Comparison of ENCODE assay signal across 1 cellular context in genomic region chr1:211606914-211607751, GRCh38.
TF ChIP-seq lines count a peak whose summit lies in the region.

No MANE protein-coding gene starts in this region.

TF ChIP-seq in GM12878, 131 proteins besides CTCF, POLR2A, EP300 and RAD21 (continued from another document):
- TF ChIP-seq ZBTB11 (CRISPR knock-in tag; IDR thresholded peaks at IDR 0.05): peak; percentile 58
- TF ChIP-seq MEF2A (IDR thresholded peaks at IDR 0.05; ENCODE audit: insufficient read depth, low read depth, low read length): 0 out of 2 replicates have a peak, but pooled peaks have one; percentile 5
- TF ChIP-seq E2F8 (IDR thresholded peaks at IDR 0.05; ENCODE audit: low read depth, partially characterized antibody): no peak
- no peak for TF ChIP-seq NRF1 (conservative IDR thresholded peaks at IDR 0.05; ENCODE audit: low read depth, low read length)
- TF ChIP-seq BCLAF1 (IDR thresholded peaks at IDR 0.05): no peak
- TF ChIP-seq TCF12 (IDR thresholded peaks at IDR 0.05; ENCODE audit: low read depth, low read length): peak; percentile 56; the same call in 1 of the 2 replicates
- no peak for TF ChIP-seq SUZ12 (IDR thresholded peaks at IDR 0.05; ENCODE audit: unreplicated experiment)
- TF ChIP-seq RUNX3 (IDR thresholded peaks at IDR 0.05; ENCODE audit: low read length): peak; percentile 35
- peak; percentile 90 for TF ChIP-seq SPI1 (IDR thresholded peaks at IDR 0.05; ENCODE audit: borderline replicate concordance, insufficient read depth, low read depth, low read length)
- TF ChIP-seq ZBTB40 (IDR thresholded peaks at IDR 0.05; ENCODE audit: borderline replicate concordance): peak; percentile 81
- no peak for TF ChIP-seq MTA3 (IDR thresholded peaks at IDR 0.05; ENCODE audit: borderline replicate concordance, low read length)
- TF ChIP-seq TAF1 (IDR thresholded peaks at IDR 0.05; ENCODE audit: borderline replicate concordance, low read depth, low read length): peak; percentile 60; the same call in 1 of the 2 replicates
- TF ChIP-seq GABPA (IDR thresholded peaks at IDR 0.05; ENCODE audit: low read depth): peak; percentile 86
- TF ChIP-seq JUND (IDR thresholded peaks at IDR 0.05; ENCODE audit: low read depth, low read length): no peak
- no peak for TF ChIP-seq ZBTB33 (IDR thresholded peaks at IDR 0.05)
- TF ChIP-seq IRF4 (IDR thresholded peaks at IDR 0.05; ENCODE audit: low read depth, low read length): 0 out of 2 replicates have a peak, but pooled peaks have one; percentile 31
